ENCODE assay signal across 23 cellular contexts in genomic region chr18:9732031-9732430, GRCh38. TPM values are rescaled to one million over a fixed set of nuclear protein-coding genes. Genes with fewer than 3 reads are reported as not detected.
"Had no signal": no experiment of that assay in that cellular context is flagged by ENCODE, and none has a peak within 500 bp of the region (broad histone marks: within the 10 kb centered on the region; RNA-seq: fewer than 3 reads in every experiment).

No MANE protein-coding gene starts in this region.

- H3K27me3 ChIP-seq: adrenal gland, breast epithelium, stomach, suprapubic skin, tibial nerve, vagina had no signal

- H3K4me3 ChIP-seq: adrenal gland, breast epithelium, lower lobe of right lung, stomach, suprapubic skin, tibial nerve, vagina had no signal

- ATAC-seq: activated CD8-positive, alpha-beta T cell treated with anti-CD3 and anti-CD28 coated beads, Interleukin-2, amount 10 ng/mL, durations not matched to agents 7 days and 5 days; activated T-helper 17 cell treated with anti-CD3 and anti-CD28 coated beads, Interleukin-2, amount 50 U/mL, for 72 hours; lower lobe of right lung had no signal

- DNase-seq: activated CD4-positive, alpha-beta T cell treated with anti-CD3 and anti-CD28 coated beads for 1 hour; activated CD4-positive, alpha-beta T cell treated with anti-CD3 and anti-CD28 coated beads, Interleukin-2, amount 50 U/mL, for 1 hour; activated CD8-positive, alpha-beta memory T cell treated with anti-CD3 and anti-CD28 coated beads, Interleukin-2, amount 50 U/mL, for 4 hours; activated CD8-positive, alpha-beta T cell treated with anti-CD3 and anti-CD28 coated beads, Interleukin-2, amount 10 ng/mL, durations not matched to agents 7 days and 5 days; activated naive CD4-positive, alpha-beta T cell; activated T-cell treated with anti-CD3 and anti-CD28 coated beads, Interleukin-2, amount 50 U/mL, for 24 hours; cerebellar nuclear complex; cortex of kidney; effector CD4-positive, alpha-beta T cell; foreskin melanocyte; hippocampal formation; lower lobe of right lung; naive B cell; retina; stimulated activated CD4-positive, alpha-beta T cell treated with anti-CD3 and anti-CD28 coated beads, Interleukin-1b, Interleukin-23, amount 100 ng/mL, for 48 hours; stomach; T-helper 9 cell had no signal

- H3K9me3 ChIP-seq: adrenal gland, breast epithelium, lower lobe of right lung, stomach, suprapubic skin, tibial nerve, vagina had no signal

- H3K4me1 ChIP-seq: breast epithelium, suprapubic skin, tibial nerve had no signal

- H3K36me3 ChIP-seq: breast epithelium had no signal

- H3K27ac ChIP-seq: breast epithelium, lower lobe of right lung, stomach, suprapubic skin, tibial nerve, vagina had no signal

RNA-seq across cellular contexts. Expression of gene RAB31, which starts 23.9 kb away (rescaled TPM):
- total RNA-seq: activated CD8-positive, alpha-beta T cell treated with anti-CD3 and anti-CD28 coated beads, Interleukin-2, amount 10 ng/mL, durations not matched to agents 7 days and 5 days had no signal
